8 cellular contexts compared by ENCODE assay signal in genomic region chr3:39126532-39127071, GRCh38. TPM values are rescaled to one million over a fixed set of nuclear protein-coding genes. Genes with fewer than 3 reads are reported as not detected.
DNase-seq lines count a peak whose midpoint lies in the region; ATAC-seq and TF ChIP-seq lines count a peak whose summit lies in the region.

No MANE protein-coding gene starts in this region.

- intact Hi-C loops in Calu3 (cut with micrococcal nuclease; ENCODE audit: unreplicated experiment): loop anchor here (1.0 to 5.0 kb wide), 5 partner anchors 14 to 162 kb away; no protein-coding TSS in a partner anchor

- peaks cover 24% of the 10 kb centered on the region for H3K4me1 Mint-ChIP-seq in Calu3 (ENCODE audit: low read depth, unreplicated experiment)
- peaks cover 21 to 29% (median 24%) of the 10 kb centered on the region in 3 donors for H3K4me1 Mint-ChIP-seq in CD8-positive, alpha-beta memory T cell

- H3K27ac Mint-ChIP-seq in Calu3 (ENCODE audit: unreplicated experiment): peak overlapping the region; percentile 80
- peak overlapping the region in 2 of 8 donors; percentile 14 to 31 for H3K27ac Mint-ChIP-seq in CD8-positive, alpha-beta memory T cell

- no peaks in the 10 kb centered on the region for H3K9me3 ChIP-seq in CD8-positive, alpha-beta memory T cell (ENCODE audit: low read length)

- no peaks in the 10 kb centered on the region for H3K9me3 Mint-ChIP-seq in Calu3 (ENCODE audit: low read depth, unreplicated experiment)
- no peaks in the 10 kb centered on the region for H3K9me3 Mint-ChIP-seq in CD8-positive, alpha-beta memory T cell

- H3K36me3 Mint-ChIP-seq in Calu3 (ENCODE audit: insufficient read depth, unreplicated experiment): peaks cover 6% of the 10 kb centered on the region
- H3K36me3 Mint-ChIP-seq in CD8-positive, alpha-beta memory T cell: no peaks in the 10 kb centered on the region

- H3K4me1 ChIP-seq in CD8-positive, alpha-beta memory T cell (ENCODE audit: insufficient read depth, low read length): peaks cover 18% of the 10 kb centered on the region

- no peaks in the 10 kb centered on the region for H3K36me3 ChIP-seq in CD8-positive, alpha-beta memory T cell (ENCODE audit: insufficient read depth, low read length)

- H3K27ac ChIP-seq in CD8-positive, alpha-beta memory T cell (ENCODE audit: low read depth, low read length): no peak overlapping the region

- BruUV-seq in Calu3 (replicated peaks; lab: Mats Ljungman, UMichigan): no TSS peak

- TF ChIP-seq CTCF in Calu3 (IDR thresholded peaks at IDR 0.05; ENCODE audit: unreplicated experiment) (peak; percentile 29), HFF-Myc (IDR thresholded peaks at IDR 0.05; ENCODE audit: low read depth, low read length, missing control alignments) (peak; percentile 77), foreskin fibroblast (IDR thresholded peaks at IDR 0.05; ENCODE audit: low read depth, low read length) (peak; percentile 64)

- H3K4me3 ChIP-seq in HFF-Myc (replicated peaks; ENCODE audit: low read depth, low read length) (no peak overlapping the region), foreskin fibroblast (ENCODE audit: low read depth in 1 of 2, low read length in 2 of 2) (no peak overlapping the region)
- no peak overlapping the region for H3K4me3 ChIP-seq in CD8-positive, alpha-beta memory T cell (ENCODE audit: low read length)

- CTCF ChIA-PET in Calu3 (lab: Charles Lee): interaction anchor here (0.8 to 3.4 kb wide), 13 partner anchors 11 to 252 kb away, joined by 3 to 74 read pairs (median 7); partner anchors contain the start of genes GORASP1 and TTC21A
- CTCF ChIA-PET in CD8-positive, alpha-beta memory T cell (lab: Charles Lee): interaction anchor here (0.7 to 9.6 kb wide), 8 partner anchors 10 to 163 kb away, joined by 3 to 135 read pairs (median 4); no protein-coding TSS in a partner anchor

- DNase-seq in Calu3 (peak; percentile 68), HFF-Myc (ENCODE audit: extremely low read depth, low read depth) (peak; percentile 52), UCSD-AML1 (lab: John Stamatoyannopoulos, UW; ENCODE audit: unreplicated experiment) (peak; percentile 55), foreskin fibroblast (peak; percentile 25 to 70), pons (ENCODE audit: low spot score) (peak; percentile 67), HuH-7.5 (ENCODE audit: low spot score) (no peak)
- DNase-seq in CD8-positive, alpha-beta memory T cell: no peak

- ATAC-seq in GM21619 (IDR thresholded peaks at IDR 0.05; ENCODE audit: unreplicated experiment): no peak

- POLR2A ChIA-PET in CD8-positive, alpha-beta memory T cell (lab: Charles Lee): no interaction called here

- H3K27me3 Mint-ChIP-seq in Calu3 (ENCODE audit: unreplicated experiment): no peaks in the 10 kb centered on the region
- peaks cover 0 to 2% of the 10 kb centered on the region in 2 donors for H3K27me3 Mint-ChIP-seq in CD8-positive, alpha-beta memory T cell

- H3K27me3 ChIP-seq in CD8-positive, alpha-beta memory T cell (ENCODE audit: insufficient read depth, low read length, poor library complexity, severe bottlenecking): no peaks in the 10 kb centered on the region

- H3K4me3 Mint-ChIP-seq in Calu3 (ENCODE audit: low read depth, unreplicated experiment): peak overlapping the region; percentile 60
- no peak overlapping the region for H3K4me3 Mint-ChIP-seq in CD8-positive, alpha-beta memory T cell

RNA-seq across cellular contexts. Expression of gene TTC21A, which starts 19.1 kb away (rescaled TPM):
- total RNA-seq in Calu3 (2022): 8.1 and 9.1 TPM in 2 replicates
- total RNA-seq in CD8-positive, alpha-beta memory T cell: 1 to 10 TPM in 1 of 2 experiments, under 1 TPM in 1; 0.80 to 1.1 TPM
- polyA plus RNA-seq in CD8-positive, alpha-beta memory T cell: 0.67 TPM

RNA-seq across cellular contexts. Expression of gene GORASP1, which starts 19.2 kb away (rescaled TPM):
- total RNA-seq in Calu3 (2022): 54.8 and 58.6 TPM in 2 replicates
- 10 to 100 TPM; 21.6 to 22.8 TPM for total RNA-seq in CD8-positive, alpha-beta memory T cell
- 16.9 TPM for polyA plus RNA-seq in CD8-positive, alpha-beta memory T cell

RNA-seq across cellular contexts. Expression of gene CSRNP1, which starts 26.8 kb away (rescaled TPM):
- total RNA-seq in Calu3 (2022): 12.6 and 13.4 TPM in 2 replicates
- total RNA-seq in CD8-positive, alpha-beta memory T cell: 10 to 100 TPM; 31.7 to 33.8 TPM
- 30.7 TPM for polyA plus RNA-seq in CD8-positive, alpha-beta memory T cell

Comparison
In these comparisons a context has a peak if more than half of its experiments do, and no peak if none do; other contexts are left out.
1. DNase-seq: peak in Calu3 (single experiment), HFF-Myc (single experiment), UCSD-AML1 (single experiment), foreskin fibroblast (2 of 2) and pons (single experiment); none in CD8-positive, alpha-beta memory T cell (0 of 5) and HuH-7.5 (single experiment).
2. Peak in every context shown above with its lines, with median percentiles within 50 percentile points of each other: CTCF ChIP-seq.